ENCODE assay signal across 8 cellular contexts in genomic region chr5:157607371-157608161, GRCh38. TPM values are rescaled to one million over a fixed set of nuclear protein-coding genes. Genes with fewer than 3 reads are reported as not detected.
A peak's percentile ranks its signal among the peaks of the same experiment; 100 is the strongest.
DNase-seq lines count a peak whose midpoint lies in the region; ATAC-seq, FAIRE-seq and TF ChIP-seq lines count a peak whose summit lies in the region.

No MANE protein-coding gene starts in this region.

- no peaks in the 10 kb centered on the region for H3K36me3 ChIP-seq in GM06990 (ENCODE audit: control insufficient read depth, insufficient read depth, low read length)

- no peaks in the 10 kb centered on the region for H3K27me3 ChIP-seq in GM06990 (replicated peaks; ENCODE audit: control insufficient read depth, insufficient read depth, low read length)

- peak overlapping the region; percentile 94 for H3K27ac Mint-ChIP-seq in activated CD8-positive, alpha-beta T cell treated with anti-CD3 and anti-CD28 coated beads for 36 hours
- H3K27ac Mint-ChIP-seq in stimulated activated naive B cell treated with anti-CD40 and anti-IgM and Interleukin-4, amounts not matched to agents 10 μg/mL and 1 μg/mL and 100 μg/mL, for 72 hours: peak overlapping the region; percentile 68

- TF ChIP-seq CTCF in GM06990 (IDR thresholded peaks at IDR 0.05; ENCODE audit: insufficient read depth, low read length, poor library complexity, severe bottlenecking) (no peak), fibroblast of villous mesenchyme (IDR thresholded peaks at IDR 0.05; ENCODE audit: insufficient read depth, low read depth, low read length) (no peak), D721Med (IDR thresholded peaks at IDR 0.05; ENCODE audit: insufficient read depth, missing control alignments) (no peak)
- no peak for TF ChIP-seq CTCF in activated CD8-positive, alpha-beta T cell treated with anti-CD3 and anti-CD28 coated beads for 36 hours (IDR thresholded peaks at IDR 0.05)

- peaks cover 3% of the 10 kb centered on the region for H3K36me3 Mint-ChIP-seq in activated CD8-positive, alpha-beta T cell treated with anti-CD3 and anti-CD28 coated beads for 36 hours (ENCODE audit: low read depth)
- H3K36me3 Mint-ChIP-seq in stimulated activated naive B cell treated with anti-CD40 and anti-IgM and Interleukin-4, amounts not matched to agents 10 μg/mL and 1 μg/mL and 100 μg/mL, for 72 hours: no peaks in the 10 kb centered on the region

- CTCF ChIA-PET in activated CD8-positive, alpha-beta T cell treated with anti-CD3 and anti-CD28 coated beads for 36 hours (lab: Charles Lee): interaction anchor here (0.6 to 1.7 kb wide), 4 partner anchors 11 to 136 kb away, joined by 3 to 5 read pairs (median 4); partner anchors contain the start of gene SOX30

- peaks cover 5% of the 10 kb centered on the region for H3K9me3 Mint-ChIP-seq in activated CD8-positive, alpha-beta T cell treated with anti-CD3 and anti-CD28 coated beads for 36 hours
- no peaks in the 10 kb centered on the region for H3K9me3 Mint-ChIP-seq in stimulated activated naive B cell treated with anti-CD40 and anti-IgM and Interleukin-4, amounts not matched to agents 10 μg/mL and 1 μg/mL and 100 μg/mL, for 72 hours

- intact Hi-C loops in activated CD8-positive, alpha-beta T cell treated with anti-CD3 and anti-CD28 coated beads for 36 hours (cut with micrococcal nuclease): loop anchor here (2.0 kb wide), 1 partner anchor 123 kb away; the partner anchor contains the start of gene THG1L

- H3K4me3 ChIP-seq in GM06990 (replicated peaks; ENCODE audit: low read depth, low read length) (no peak overlapping the region), fibroblast of villous mesenchyme (ENCODE audit: low read depth, low read length) (no peak overlapping the region)

- no peak overlapping the region for H3K4me3 Mint-ChIP-seq in activated CD8-positive, alpha-beta T cell treated with anti-CD3 and anti-CD28 coated beads for 36 hours
- H3K4me3 Mint-ChIP-seq in stimulated activated naive B cell treated with anti-CD40 and anti-IgM and Interleukin-4, amounts not matched to agents 10 μg/mL and 1 μg/mL and 100 μg/mL, for 72 hours: peak overlapping the region; percentile 35 to 37

- FAIRE-seq in D721Med (lab: Jason Lieb, UNC): no peak

- peak; percentile 45 for ATAC-seq in HG03520 (IDR thresholded peaks at IDR 0.05; ENCODE audit: unreplicated experiment)
- ATAC-seq in activated CD8-positive, alpha-beta T cell treated with anti-CD3 and anti-CD28 coated beads for 36 hours: peak; percentile 74
- ATAC-seq in stimulated activated naive B cell treated with anti-CD40 and anti-IgM and Interleukin-4, amounts not matched to agents 10 μg/mL and 1 μg/mL and 100 μg/mL, for 72 hours (replicated peaks): peak; percentile 56 to 61

- DNase-seq in GM06990 (ENCODE audit: extremely low read depth, insufficient read length): peak; percentile 31
- DNase-seq in activated CD8-positive, alpha-beta T cell treated with anti-CD3 and anti-CD28 coated beads for 36 hours: peak; percentile 85
- peak; percentile 73 for DNase-seq in fibroblast of villous mesenchyme (ENCODE audit: low read depth)
- peak; percentile 32 for DNase-seq in stimulated activated naive B cell treated with anti-CD40 and anti-IgM and Interleukin-4, amounts not matched to agents 10 μg/mL and 1 μg/mL and 100 μg/mL, for 72 hours
- no peak for DNase-seq in cerebellar nuclear complex (lab: John Stamatoyannopoulos, UW)
- DNase-seq in D721Med (ENCODE audit: insufficient read length, low spot score): no peak
- no peak for DNase-seq in NAMALWA (ENCODE audit: low spot score)

- H3K4me1 Mint-ChIP-seq in activated CD8-positive, alpha-beta T cell treated with anti-CD3 and anti-CD28 coated beads for 36 hours (ENCODE audit: low read depth): peaks cover 61% of the 10 kb centered on the region
- peaks cover 45 to 65% of the 10 kb centered on the region in 2 donors for H3K4me1 Mint-ChIP-seq in stimulated activated naive B cell treated with anti-CD40 and anti-IgM and Interleukin-4, amounts not matched to agents 10 μg/mL and 1 μg/mL and 100 μg/mL, for 72 hours

- POLR2A ChIA-PET in activated CD8-positive, alpha-beta T cell treated with anti-CD3 and anti-CD28 coated beads for 36 hours (lab: Charles Lee): interaction anchor here (0.6 to 1.8 kb wide), 7 partner anchors 9 to 123 kb away, joined by 3 to 9 read pairs (median 4); no protein-coding TSS in a partner anchor

- no peaks in the 10 kb centered on the region for H3K27me3 Mint-ChIP-seq in activated CD8-positive, alpha-beta T cell treated with anti-CD3 and anti-CD28 coated beads for 36 hours
- H3K27me3 Mint-ChIP-seq in stimulated activated naive B cell treated with anti-CD40 and anti-IgM and Interleukin-4, amounts not matched to agents 10 μg/mL and 1 μg/mL and 100 μg/mL, for 72 hours: no peaks in the 10 kb centered on the region

RNA-seq across cellular contexts. Expression of gene ADAM19, which starts 32.0 kb away (rescaled TPM):
- total RNA-seq in activated CD8-positive, alpha-beta T cell treated with anti-CD3 and anti-CD28 coated beads for 36 hours: 10 to 100 TPM; 12.3 to 12.9 TPM
- total RNA-seq in fibroblast of villous mesenchyme: 89.8 and 119 TPM in 2 replicates

RNA-seq across cellular contexts. Expression of gene SOX30, which starts 44.7 kb away (rescaled TPM):
- under 1 TPM; 0.11 to 0.16 TPM for total RNA-seq in activated CD8-positive, alpha-beta T cell treated with anti-CD3 and anti-CD28 coated beads for 36 hours
- under 0.01 TPM in 1 of 2 replicates, not detected in the other for total RNA-seq in fibroblast of villous mesenchyme

Comparison
In these comparisons a context has a peak if more than half of its experiments do, and no peak if none do; other contexts are left out.
1. DNase-seq: peak in GM06990 (single experiment), activated CD8-positive, alpha-beta T cell treated with anti-CD3 and anti-CD28 coated beads for 36 hours (single experiment), fibroblast of villous mesenchyme (single experiment) and stimulated activated naive B cell treated with anti-CD40 and anti-IgM and Interleukin-4, amounts not matched to agents 10 μg/mL and 1 μg/mL and 100 μg/mL, for 72 hours (single experiment); none in cerebellar nuclear complex (0 of 2), D721Med (single experiment) and NAMALWA (single experiment).
2. Peak in every context shown above with its lines, with median percentiles within 50 percentile points of each other: ATAC-seq.